ENCODE assay signal across 14 cellular contexts in the genomic region with DNA sequence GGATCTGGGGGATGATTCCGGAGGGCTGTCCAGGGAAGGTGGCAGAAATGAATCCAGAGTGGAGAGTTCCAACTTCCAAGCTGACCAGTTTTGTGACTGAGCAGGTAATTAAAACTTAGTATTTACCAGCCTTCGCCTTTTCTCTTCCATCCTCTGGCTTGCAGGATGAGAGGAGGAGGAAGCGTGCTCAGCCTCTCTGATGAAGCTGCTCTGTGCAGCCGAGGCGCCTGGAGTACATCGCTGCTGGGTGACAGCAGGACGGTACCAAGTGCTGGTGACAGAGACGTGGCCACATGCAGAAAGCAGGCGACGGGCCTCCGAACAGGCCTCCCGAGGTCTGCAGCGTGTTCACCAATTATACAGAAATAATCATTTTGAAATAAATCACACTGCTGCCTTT.
"Had no signal": no experiment of that assay in that cellular context is flagged by ENCODE, and none has a peak within 500 bp of the region (broad histone marks: within the 10 kb centered on the region; RNA-seq: fewer than 3 reads in every experiment).

No MANE protein-coding gene starts in this region.

- H3K27ac Mint-ChIP-seq: brain; stimulated activated memory B cell treated with anti-CD40 and anti-IgM and Interleukin-4, amounts not matched to agents 10 μg/mL and 1 μg/mL and 100 μg/mL, for 72 hours; WTC11 had no signal

- H3K4me3 ChIP-seq: left ventricle myocardium inferior, prostate gland, right lobe of liver, upper lobe of left lung had no signal

- H3K36me3 Mint-ChIP-seq: brain had no signal

- ATAC-seq: esophagus mucosa; stimulated activated memory B cell treated with anti-CD40 and anti-IgM and Interleukin-4, amounts not matched to agents 10 μg/mL and 1 μg/mL and 100 μg/mL, for 72 hours; WTC11 had no signal

- H3K4me3 Mint-ChIP-seq: activated CD4-positive, alpha-beta T cell treated with anti-CD3 and anti-CD28 coated beads, Interleukin-2, amount 10 ng/mL, durations not matched to agents 7 days and 5 days; brain; stimulated activated memory B cell treated with anti-CD40 and anti-IgM and Interleukin-4, amounts not matched to agents 10 μg/mL and 1 μg/mL and 100 μg/mL, for 72 hours; WTC11 had no signal

- DNase-seq: activated CD4-positive, alpha-beta T cell treated with anti-CD3 and anti-CD28 coated beads, Interleukin-2, amount 10 ng/mL, durations not matched to agents 7 days and 5 days; activated gamma-delta T cell treated with Interleukin-2 at 50 U/mL for 16 hours; cerebellar nuclear complex; left ventricle myocardium inferior; mesendoderm; right lobe of liver; Right ventricle myocardium superior; SK-N-SH had no signal

- H3K27ac ChIP-seq: left ventricle myocardium inferior, prostate gland, right lobe of liver, upper lobe of left lung had no signal

- H3K4me2 ChIP-seq: SK-N-SH had no signal

- H3K9me3 ChIP-seq: left ventricle myocardium inferior, prostate gland, right lobe of liver, SK-N-SH, upper lobe of left lung had no signal

- H3K36me3 ChIP-seq: left ventricle myocardium inferior, prostate gland, right lobe of liver had no signal

- H3K27me3 Mint-ChIP-seq: activated CD4-positive, alpha-beta T cell treated with anti-CD3 and anti-CD28 coated beads, Interleukin-2, amount 10 ng/mL, durations not matched to agents 7 days and 5 days; stimulated activated memory B cell treated with anti-CD40 and anti-IgM and Interleukin-4, amounts not matched to agents 10 μg/mL and 1 μg/mL and 100 μg/mL, for 72 hours had no signal

- H3K4me1 Mint-ChIP-seq: WTC11 had no signal

- H3K4me1 ChIP-seq: prostate gland had no signal

- H3K9ac ChIP-seq: SK-N-SH had no signal

- H3K27me3 ChIP-seq: right lobe of liver, upper lobe of left lung had no signal
